ENCODE assay signal across 26 cellular contexts in the genomic region with DNA sequence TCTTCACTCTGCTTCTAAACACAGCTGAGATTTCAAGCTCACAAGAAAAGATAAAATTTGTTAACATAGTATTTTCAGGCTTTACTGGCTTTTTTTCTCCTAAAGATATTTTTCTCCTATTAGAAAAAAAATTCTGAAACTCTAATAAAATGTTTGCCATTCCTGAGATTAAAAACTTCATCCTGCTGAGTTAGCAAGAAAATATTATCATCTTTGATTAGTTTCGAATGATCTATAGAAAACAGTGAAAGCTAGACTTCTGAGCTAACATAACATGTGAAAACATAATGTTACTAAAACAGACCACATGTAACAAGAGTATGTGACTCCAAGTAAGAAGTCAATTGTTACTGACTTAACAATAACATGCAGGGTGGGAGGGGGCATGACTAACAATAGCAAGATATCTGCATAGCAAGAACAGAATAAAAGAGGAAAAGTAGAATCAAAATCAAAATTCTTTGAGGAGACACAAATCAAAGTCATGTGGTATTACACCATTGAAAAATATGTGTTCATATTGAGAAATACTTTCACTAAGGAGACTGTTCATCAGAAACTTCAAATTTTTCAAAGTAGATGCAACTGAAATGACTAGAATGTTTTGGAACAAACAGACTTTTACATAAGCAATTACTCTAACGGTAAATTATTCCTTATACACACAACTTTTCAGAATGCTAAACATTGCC. TPM values are rescaled to one million over a fixed set of nuclear protein-coding genes. Genes with fewer than 3 reads are reported as not detected.
DNase-seq lines count a peak whose midpoint lies in the region; ATAC-seq, FAIRE-seq and TF ChIP-seq lines count a peak whose summit lies in the region.
"Had no signal": no experiment of that assay in that cellular context is flagged by ENCODE, and none has a peak within 500 bp of the region (broad histone marks: within the 10 kb centered on the region; RNA-seq: fewer than 3 reads in every experiment).

No MANE protein-coding gene starts in this region.

- in situ Hi-C loops in HepG2 (cut with HindIII; ENCODE audit: extremely low pct_ligation_motif_present, low pct_unique_long_range_greater_than_20kb) = no loop called here

- CTCF ChIA-PET in HepG2 (lab: Yijun Ruan, JAX; ENCODE audit: low intra/inter-chr PET ratio, low total read pairs) = no interaction called here

- H3K27me3 ChIP-seq in HepG2 (ENCODE audit: control insufficient read depth in 1 of 2, insufficient read depth in 2 of 2, low read length in 2 of 2) (no peaks in the 10 kb centered on the region; a peak in 1 of 5 replicates), right lobe of liver (no peaks in the 10 kb centered on the region), pancreas (no peaks in the 10 kb centered on the region), upper lobe of left lung (no peaks in the 10 kb centered on the region)
- H3K27me3 ChIP-seq: adrenal gland, BLaER1, gastroesophageal sphincter, SJSA1, spleen, thyroid gland had no signal

- POLR2A ChIA-PET in HepG2 (lab: Yijun Ruan, JAX) = interaction anchor here (1.4 kb wide), 1 partner anchor 14 kb away, joined by 6 read pairs; the partner anchor contains the start of gene TBCK

- FAIRE-seq in HepG2 (lab: Jason Lieb, UNC) (no peak), pancreas (lab: Jason Lieb, UNC) (no peak)

- 98% methylated on average over 2 of the region's 2 CpGs for WGBS in HepG2 (ENCODE audit: low lambda C conversion rate)
- 86% methylated on average over 2 of the region's 2 CpGs for WGBS in right lobe of liver (ENCODE audit: insufficient coverage, low coverage, low lambda C conversion rate, missing lambda C conversion rate)
- WGBS in pancreas, 2 donors = 70 to 81% methylated on average over 2 of the region's 2 CpGs
- whole genome bisulfite sequencing in upper lobe of left lung, 2 donors = 87 to 93% methylated on average over 2 of the region's 2 CpGs

- ATAC-seq in HepG2 = no peak
- no peak for ATAC-seq in right lobe of liver
- ATAC-seq in pancreas = no peak
- ATAC-seq in upper lobe of left lung (ENCODE audit: low FRiP score in 2 of 2) = no peak
- ATAC-seq: gastroesophageal sphincter; stimulated activated naive CD8-positive, alpha-beta T cell treated with anti-CD3 and anti-CD28 coated beads, Interleukin-15, Interleukin-2, amounts not matched to agents 100 U/mL and 50 U/mL, for 24 hours had no signal

- peaks cover 13 to 48% of the 10 kb centered on the region in 2 experiments for H3K36me3 ChIP-seq in HepG2 (replicated peaks in 1 of 2; ENCODE audit: control insufficient read depth in 1 of 2, insufficient read depth in 2 of 2, low read length in 2 of 2)
- no peaks in the 10 kb centered on the region for H3K36me3 ChIP-seq in right lobe of liver
- no peaks in the 10 kb centered on the region for H3K36me3 ChIP-seq in pancreas
- peaks cover 0 to 18% (median 0%) of the 10 kb centered on the region in 4 donors for H3K36me3 ChIP-seq in upper lobe of left lung
- H3K36me3 ChIP-seq: adrenal gland, thyroid gland had no signal

- BruUV-seq in HepG2 (replicated peaks; lab: Mats Ljungman, UMichigan) = no TSS peak

- H3K9ac ChIP-seq in HepG2 (ENCODE audit: insufficient read depth, low read depth, low read length) = no peak overlapping the region
- H3K9ac ChIP-seq: BLaER1 had no signal

- TF ChIP-seq CTCF in HepG2 (CRISPR knock-in tag; IDR thresholded peaks at IDR 0.05) (no peak), right lobe of liver (IDR thresholded peaks at IDR 0.05) (no peak), fibroblast of pulmonary artery (IDR thresholded peaks at IDR 0.05; ENCODE audit: low read length, missing control alignments) (no peak), pancreas (IDR thresholded peaks at IDR 0.05) (no peak), upper lobe of left lung (IDR thresholded peaks at IDR 0.05) (no peak)

- no peaks in the 10 kb centered on the region for H3K9me3 ChIP-seq in HepG2 (ENCODE audit: low read length)
- no peaks in the 10 kb centered on the region for H3K9me3 ChIP-seq in right lobe of liver
- no peaks in the 10 kb centered on the region for H3K9me3 ChIP-seq in pancreas
- no peaks in the 10 kb centered on the region for H3K9me3 ChIP-seq in upper lobe of left lung
- H3K9me3 ChIP-seq: adrenal gland, BLaER1, gastroesophageal sphincter, SJSA1, spleen, thyroid gland had no signal

- TF ChIP-seq POLR2A in HepG2 (IDR thresholded peaks at IDR 0.05; ENCODE audit: insufficient read depth in 1 of 2, low read depth in 2 of 2, low read length in 2 of 2) (no peak), right lobe of liver (IDR thresholded peaks at IDR 0.05) (no peak), upper lobe of left lung (IDR thresholded peaks at IDR 0.05) (no peak), erythroblast (IDR thresholded peaks at IDR 0.05; ENCODE audit: low read length) (no peak)

- no peak for DNase-seq in HepG2 (ENCODE audit: low spot score)
- DNase-seq in right lobe of liver = no peak
- peak; percentile 69 for DNase-seq in amniotic epithelial cell (ENCODE audit: low read depth)
- peak; percentile 69 for DNase-seq in fibroblast of pulmonary artery (ENCODE audit: low read depth)
- DNase-seq in NCI-H146 treated with DMSO at 0.1 percent for 48 hours (lab: John Stamatoyannopoulos, UW; ENCODE audit: unreplicated experiment) = no peak
- DNase-seq in pancreas = no peak
- no peak for DNase-seq in upper lobe of left lung
- DNase-seq in erythroblast (lab: John Stamatoyannopoulos, UW) = no peak
- DNase-seq: activated CD4-positive, alpha-beta T cell treated with anti-CD3 and anti-CD28 coated beads, Interleukin-2, amount 50 U/mL, for 48 hours; activated gamma-delta T cell treated with Interleukin-2 at 50 U/mL for 16 hours; activated T-cell treated with anti-CD3 and anti-CD28 coated beads for 4 hours; adrenal gland; Calu3; MM.1S; NCI-H1436; NCI-H524; spleen; stimulated activated CD4-positive, alpha-beta T cell treated with anti-CD3 and anti-CD28 coated beads, Interleukin-4, amount 100 ng/mL, for 1 hour; stimulated activated naive CD8-positive, alpha-beta T cell treated with anti-CD3 and anti-CD28 coated beads, Interleukin-15, Interleukin-2, amounts not matched to agents 100 U/mL and 50 U/mL, for 24 hours; thyroid gland; WERI-Rb-1 had no signal

- H3K4me3 ChIP-seq in HepG2 (replicated peaks in 1 of 3; ENCODE audit: insufficient read depth in 1 of 3, low read depth in 2 of 3, low read length in 3 of 3) (no peak overlapping the region), right lobe of liver (no peak overlapping the region), fibroblast of pulmonary artery (replicated peaks; ENCODE audit: low read depth, low read length) (no peak overlapping the region), pancreas (no peak overlapping the region), upper lobe of left lung (no peak overlapping the region)
- H3K4me3 ChIP-seq: adrenal gland, BLaER1, gastroesophageal sphincter, lung, SJSA1, spleen, thyroid gland had no signal

- H3K4me1 ChIP-seq in HepG2 (ENCODE audit: insufficient read depth, low read length) (peaks cover 44% of the 10 kb centered on the region), right lobe of liver (no peaks in the 10 kb centered on the region), pancreas (no peaks in the 10 kb centered on the region), upper lobe of left lung (no peaks in the 10 kb centered on the region)
- H3K4me1 ChIP-seq: adrenal gland, BLaER1, gastroesophageal sphincter, SJSA1, spleen, thyroid gland had no signal

- TF ChIP-seq EP300 in HepG2 (IDR thresholded peaks at IDR 0.05; ENCODE audit: low read depth in 2 of 2, low read length in 2 of 2) (no peak), HepG2 (CRISPR knock-in tag; IDR thresholded peaks at IDR 0.05; ENCODE audit: borderline replicate concordance) (no peak), upper lobe of left lung (IDR thresholded peaks at IDR 0.05) (no peak)

- no peak overlapping the region for H3K4me2 ChIP-seq in HepG2 (ENCODE audit: low read depth, low read length)
- H3K4me2 ChIP-seq: BLaER1 had no signal

- intact Hi-C loops in HepG2 (cut with micrococcal nuclease; ENCODE audit: unreplicated experiment) (no loop called here), right lobe of liver (cut with DNase I) (no loop called here), pancreas (cut with DNase I) (no loop called here)

- TF ChIP-seq RAD21 in HepG2 (CRISPR knock-in tag; IDR thresholded peaks at IDR 0.05) = no peak

- H2AFZ ChIP-seq in HepG2 (ENCODE audit: low read length) = no peak overlapping the region

- peaks cover 76% of the 10 kb centered on the region for H3K79me2 ChIP-seq in HepG2 (ENCODE audit: insufficient read depth, low read length)

- no peaks in the 10 kb centered on the region for H4K20me1 ChIP-seq in HepG2 (ENCODE audit: insufficient read depth, low read length)

- H3K27ac ChIP-seq in HepG2 (ENCODE audit: extremely low read length, insufficient read depth, low read length) = no peak overlapping the region
- H3K27ac ChIP-seq in right lobe of liver = no peak overlapping the region
- no peak overlapping the region for H3K27ac ChIP-seq in pancreas
- H3K27ac ChIP-seq in upper lobe of left lung = no peak overlapping the region
- H3K27ac ChIP-seq: adrenal gland, BLaER1, gastroesophageal sphincter, HL-60, SJSA1, spleen, thyroid gland, WERI-Rb-1 had no signal

RNA-seq across cellular contexts. Expression of gene TBCK, which starts 14.5 kb away (rescaled TPM):
- total RNA-seq in HepG2 (2016; rRNA removed; fragmentation: Illumina TruSeq; extraction: Trizol) = 44.3 and 51.0 TPM in 2 replicates
- 51.6 and 59.0 TPM in 2 replicates for total RNA-seq in HepG2 (2016; cell fraction: cytosol; rRNA removed; fragmentation: Illumina TruSeq; extraction: Trizol; ENCODE audit: low read depth)
- total RNA-seq in HepG2 (2016; cell fraction: insoluble cytoplasmic fraction; rRNA removed; fragmentation: Illumina TruSeq; extraction: Trizol) = 38.7 and 48.0 TPM in 2 replicates
- 31.2 and 40.8 TPM in 2 replicates for total RNA-seq in HepG2 (2016; cell fraction: membrane; rRNA removed; fragmentation: Illumina TruSeq; extraction: Trizol)
- total RNA-seq in HepG2 (2016; cell fraction: nucleus; rRNA removed; fragmentation: Illumina TruSeq; extraction: Trizol) = 170 and 177 TPM in 2 replicates
- polyA plus RNA-seq in HepG2 (2011; rRNA removed) = 55.7 and 62.4 TPM in 2 replicates
- polyA plus RNA-seq in HepG2 (2011; cell fraction: cytosol; rRNA removed) = 20.1 and 25.7 TPM in 2 replicates
- polyA plus RNA-seq in HepG2 (2011; cell fraction: nucleus; rRNA removed) = 121 and 149 TPM in 2 replicates
- 24.7 and 32.0 TPM in 2 replicates for polyA plus RNA-seq in HepG2 (2012)
- 1.9 and 2.8 TPM in 2 replicates for polyA plus RNA-seq in HepG2 (2016; cell fraction: cytosol; fragmentation: Illumina TruSeq; extraction: Trizol; ENCODE audit: low read depth)
- polyA plus RNA-seq in HepG2 (2016; cell fraction: insoluble cytoplasmic fraction; fragmentation: Illumina TruSeq; extraction: Trizol; ENCODE audit: low read depth) = 27.6 and 28.6 TPM in 2 replicates
- 6.4 and 6.6 TPM in 2 replicates for polyA plus RNA-seq in HepG2 (2016; cell fraction: membrane; fragmentation: Illumina TruSeq; extraction: Trizol; ENCODE audit: low read depth)
- 52.1 and 53.0 TPM in 2 replicates for polyA plus RNA-seq in HepG2 (2016; cell fraction: nucleus; fragmentation: Illumina TruSeq; extraction: Trizol; ENCODE audit: insufficient read depth, low read depth)
- polyA minus RNA-seq in HepG2 (2011; rRNA and poly(A)+ RNA removed; ENCODE audit: low replicate concordance) = 16.3 and 149 TPM in 2 replicates
- polyA minus RNA-seq in HepG2 (2011; cell fraction: cytosol; rRNA and poly(A)+ RNA removed) = 25.6 and 32.7 TPM in 2 replicates
- 587 and 688 TPM in 2 replicates for polyA minus RNA-seq in HepG2 (2011; cell fraction: nucleus; rRNA and poly(A)+ RNA removed)
- 10 to 100 TPM; 15.1 to 20.1 (median 16.8) TPM for total RNA-seq in right lobe of liver
- 10 to 100 TPM in 5 of 6 donors, 1 to 10 TPM in 1; 9.9 to 35.1 (median 14.4) TPM for total RNA-seq in pancreas
- polyA plus RNA-seq in pancreas = 10 to 100 TPM in 1 of 2 donors, 1 to 10 TPM in 1; 5.3 to 10.1 TPM
- 10 to 100 TPM; 24.8 to 54.5 (median 32.3) TPM for total RNA-seq in upper lobe of left lung

RNA-seq across cellular contexts. Expression of gene AIMP1, which starts 14.8 kb away (rescaled TPM):
- total RNA-seq in HepG2 (2016; rRNA removed; fragmentation: Illumina TruSeq; extraction: Trizol) (82.9 and 116 TPM in 2 replicates), right lobe of liver (10 to 100 TPM; 15.0 to 21.2 (median 16.7) TPM), pancreas (10 to 100 TPM; 16.6 to 26.4 (median 19.9) TPM), upper lobe of left lung (10 to 100 TPM in 5 of 6 donors, 1 to 10 TPM in 1; 9.4 to 38.5 (median 28.4) TPM)
- 30.5 and 34.0 TPM in 2 replicates for total RNA-seq in HepG2 (2016; cell fraction: cytosol; rRNA removed; fragmentation: Illumina TruSeq; extraction: Trizol; ENCODE audit: low read depth)
- total RNA-seq in HepG2 (2016; cell fraction: insoluble cytoplasmic fraction; rRNA removed; fragmentation: Illumina TruSeq; extraction: Trizol) = 83.6 and 117 TPM in 2 replicates
- total RNA-seq in HepG2 (2016; cell fraction: membrane; rRNA removed; fragmentation: Illumina TruSeq; extraction: Trizol) = 39.0 and 40.1 TPM in 2 replicates
- total RNA-seq in HepG2 (2016; cell fraction: nucleus; rRNA removed; fragmentation: Illumina TruSeq; extraction: Trizol) = 44.3 and 52.5 TPM in 2 replicates
- polyA plus RNA-seq in HepG2 (2011; rRNA removed) (19.6 and 28.6 TPM in 2 replicates), pancreas (10 to 100 TPM; 12.1 to 23.3 TPM)
- polyA plus RNA-seq in HepG2 (2011; cell fraction: cytosol; rRNA removed) = 10.4 and 14.9 TPM in 2 replicates
- polyA plus RNA-seq in HepG2 (2011; cell fraction: nucleus; rRNA removed) = 14.5 and 20.1 TPM in 2 replicates
- polyA plus RNA-seq in HepG2 (2012) = 51.2 and 79.1 TPM in 2 replicates
- polyA plus RNA-seq in HepG2 (2016; cell fraction: cytosol; fragmentation: Illumina TruSeq; extraction: Trizol; ENCODE audit: low read depth) = 20.3 and 22.2 TPM in 2 replicates
- polyA plus RNA-seq in HepG2 (2016; cell fraction: insoluble cytoplasmic fraction; fragmentation: Illumina TruSeq; extraction: Trizol; ENCODE audit: low read depth) = 110 and 116 TPM in 2 replicates
- polyA plus RNA-seq in HepG2 (2016; cell fraction: membrane; fragmentation: Illumina TruSeq; extraction: Trizol; ENCODE audit: low read depth) = 23.9 and 29.0 TPM in 2 replicates
- 92.7 and 105 TPM in 2 replicates for polyA plus RNA-seq in HepG2 (2016; cell fraction: nucleus; fragmentation: Illumina TruSeq; extraction: Trizol; ENCODE audit: insufficient read depth, low read depth)
- 2.7 and 3.9 TPM in 2 replicates for polyA minus RNA-seq in HepG2 (2011; rRNA and poly(A)+ RNA removed; ENCODE audit: low replicate concordance)
- polyA minus RNA-seq in HepG2 (2011; cell fraction: cytosol; rRNA and poly(A)+ RNA removed) = 10.7 and 11.9 TPM in 2 replicates
- polyA minus RNA-seq in HepG2 (2011; cell fraction: nucleus; rRNA and poly(A)+ RNA removed) = 20.3 and 25.0 TPM in 2 replicates

Comparison
In these comparisons a context has a peak if more than half of its experiments do, and no peak if none do; other contexts are left out.
1. DNase-seq: peak in amniotic epithelial cell (single experiment) and fibroblast of pulmonary artery (single experiment); none in HepG2 (single experiment), right lobe of liver (0 of 3), NCI-H146 treated with DMSO at 0.1 percent for 48 hours (single experiment), pancreas (0 of 6), upper lobe of left lung (0 of 2) and erythroblast (0 of 2).